In genomic region chr12:70165450-70165849, GRCh38 we compare ENCODE assay signal across 25 cellular contexts.
"Had no signal": no experiment of that assay in that cellular context is flagged by ENCODE, and none has a peak within 500 bp of the region (broad histone marks: within the 10 kb centered on the region; RNA-seq: fewer than 3 reads in every experiment).

No MANE protein-coding gene starts in this region.

- H3K4me2 ChIP-seq: PC-9 had no signal

- H3K27ac ChIP-seq: ascending aorta, body of pancreas, PC-9 had no signal

- H3K4me1 ChIP-seq: ascending aorta, body of pancreas had no signal

- H3K4me3 ChIP-seq: ascending aorta, body of pancreas, PC-9 had no signal

- DNase-seq: activated CD4-positive, alpha-beta T cell treated with anti-CD3 and anti-CD28 coated beads for 48 hours; activated CD4-positive, alpha-beta T cell treated with anti-CD3 and anti-CD28 coated beads, Interleukin-2, amount 50 U/mL, for 48 hours; activated CD4-positive, CD25-positive, alpha-beta regulatory T cell treated with anti-CD3 and anti-CD28 coated beads, Interleukin-2, amount 50 U/mL, for 72 hours; activated CD8-positive, alpha-beta memory T cell treated with anti-CD3 and anti-CD28 coated beads, Interleukin-2, amount 10 ng/mL, durations not matched to agents 7 days and 5 days; activated effector memory CD4-positive, alpha-beta T cell treated with Interleukin-2 at 50 U/mL for 16 hours; activated naive CD4-positive, alpha-beta T cell; activated T-cell treated with anti-CD3 and anti-CD28 coated beads, Interleukin-2, amount 50 U/mL, for 24 hours; body of pancreas; central memory CD4-positive, alpha-beta T cell; MM.1S; NCI-H1092 treated with DMSO at 0.1 percent for 48 hours; NCI-H1417 treated with DMSO at 0.1 percent for 48 hours; NCI-H1694; NCI-H2029; NCI-H2107; NCI-H345; NCI-H510A; NCI-H526 treated with DMSO at 0.1 percent for 48 hours; NCI-H82; PC-9; SHP77 treated with DMSO at 0.1 percent for 48 hours; T-helper 17 cell; T-helper 9 cell had no signal

- FAIRE-seq: bronchial epithelial cell had no signal

- H3K27me3 ChIP-seq: ascending aorta, body of pancreas had no signal

- H3K36me3 ChIP-seq: ascending aorta had no signal

- H3K9me3 ChIP-seq: body of pancreas had no signal
